Comparison of ENCODE assay signal across 9 cellular contexts in the genomic region with DNA sequence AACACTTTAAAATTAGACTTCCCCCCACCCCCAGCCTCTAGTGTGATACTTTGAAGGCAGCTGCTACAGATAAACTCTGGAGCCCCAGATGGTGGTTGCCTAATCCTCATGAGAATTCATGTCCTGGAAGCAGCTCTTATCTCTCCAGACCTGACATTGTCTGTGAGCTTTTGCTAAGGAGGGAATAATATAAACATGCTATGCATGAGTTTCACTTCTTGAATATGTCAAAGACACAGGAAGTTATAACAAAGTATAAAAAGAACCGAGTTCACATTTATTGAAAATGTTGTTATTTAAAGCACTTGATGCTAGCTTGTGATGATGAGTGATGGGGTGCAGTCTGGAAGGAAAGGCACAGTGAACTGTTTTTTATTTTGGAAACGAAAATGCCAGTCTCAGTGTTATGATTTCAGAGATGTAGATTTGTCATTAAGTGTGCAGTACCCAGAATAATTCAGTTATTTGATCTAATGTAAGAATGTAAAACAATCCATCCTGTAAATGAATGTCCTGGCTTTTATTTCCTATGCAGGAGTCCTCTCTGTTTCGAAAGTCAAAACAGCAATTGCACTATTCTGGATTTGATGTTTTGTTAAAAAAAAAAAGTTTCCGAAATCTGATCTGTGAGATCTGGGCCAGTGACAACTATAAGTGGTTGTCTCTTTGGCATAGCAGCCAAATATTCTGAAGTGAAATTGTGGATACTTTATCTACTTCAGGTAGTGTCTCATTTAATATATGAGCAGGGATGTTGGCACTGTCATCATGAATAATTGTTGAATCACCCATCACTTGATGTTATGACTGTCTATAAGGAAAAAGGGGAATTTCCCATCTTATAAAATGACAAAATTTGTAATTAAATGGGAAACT.
DNase-seq lines count a peak whose midpoint lies in the region; ATAC-seq and TF ChIP-seq lines count a peak whose summit lies in the region.
"Had no signal": no experiment of that assay in that cellular context is flagged by ENCODE, and none has a peak within 500 bp of the region (broad histone marks: within the 10 kb centered on the region; RNA-seq: fewer than 3 reads in every experiment).

No MANE protein-coding gene starts in this region.

- WGBS in right cardiac atrium = 29% methylated on average over 4 of the region's 4 CpGs
- WGBS in stomach, 5 donors = 46 to 65% (median 53%) methylated on average over 4 of the region's 4 CpGs

- intact Hi-C loops in right cardiac atrium (cut with DNase I) (no loop called here), left ventricle myocardium inferior (cut with micrococcal nuclease) (no loop called here), stomach (cut with DNase I; ENCODE audit: low total_unique reads) (no loop called here)

- TF ChIP-seq EP300 in stomach (IDR thresholded peaks at IDR 0.05) = no peak

- H3K27ac ChIP-seq in right cardiac atrium (ENCODE audit: low read length) (no peak overlapping the region), left ventricle myocardium inferior (replicated peaks) (no peak overlapping the region), SU-DHL-6 (ENCODE audit: low read depth, low read length) (peak overlapping the region; percentile 97), stomach (no peak overlapping the region)
- H3K27ac ChIP-seq: adrenal gland had no signal

- H3K4me3 ChIP-seq in right cardiac atrium (ENCODE audit: low read length) (no peak overlapping the region), left ventricle myocardium inferior (no peak overlapping the region), SU-DHL-6 (ENCODE audit: insufficient read depth, low read length, poor library complexity, severe bottlenecking) (peak overlapping the region; percentile 14), stomach (no peak overlapping the region)
- H3K4me3 ChIP-seq: adrenal gland had no signal

- H3K4me1 ChIP-seq in right cardiac atrium (ENCODE audit: control insufficient read depth, insufficient read depth, low read length) (no peaks in the 10 kb centered on the region), left ventricle myocardium inferior (peaks cover 41% of the 10 kb centered on the region), stomach (peaks cover 0 to 18% (median 5%) of the 10 kb centered on the region in 4 donors)

- DNase-seq in right cardiac atrium (no peak), left ventricle myocardium inferior (no peak), lung microvascular endothelial cell (ENCODE audit: low read depth in 2 of 2) (peak; percentile 4 to 75), stomach (no peak)
- DNase-seq in effector CD8-positive, alpha-beta T cell (lab: John Stamatoyannopoulos, UW) = no peak

- H2AFZ ChIP-seq in SU-DHL-6 (ENCODE audit: low read depth, low read length, severe bottlenecking) = no peak overlapping the region

- H3F3A ChIP-seq in SU-DHL-6 (ENCODE audit: insufficient read depth) = peaks cover 89% of the 10 kb centered on the region

- no peaks in the 10 kb centered on the region for H4K20me1 ChIP-seq in SU-DHL-6 (ENCODE audit: low read depth, low read length)

- H3K27me3 ChIP-seq in right cardiac atrium (ENCODE audit: control insufficient read depth, insufficient read depth) = no peaks in the 10 kb centered on the region
- H3K27me3 ChIP-seq in left ventricle myocardium inferior (ENCODE audit: low read depth) = no peaks in the 10 kb centered on the region
- H3K27me3 ChIP-seq in SU-DHL-6 (ENCODE audit: low read length) = no peaks in the 10 kb centered on the region
- no peaks in the 10 kb centered on the region for H3K27me3 ChIP-seq in stomach
- H3K27me3 ChIP-seq: adrenal gland had no signal

- peak overlapping the region; percentile 59 for H3K9ac ChIP-seq in SU-DHL-6 (ENCODE audit: low read length)

- H3K9me2 ChIP-seq in SU-DHL-6 (replicated peaks; ENCODE audit: insufficient read depth, low read length) = no peaks in the 10 kb centered on the region

- H3K36me3 ChIP-seq in left ventricle myocardium inferior = no peaks in the 10 kb centered on the region
- peaks cover 28% of the 10 kb centered on the region for H3K36me3 ChIP-seq in SU-DHL-6 (ENCODE audit: low read length)
- no peaks in the 10 kb centered on the region for H3K36me3 ChIP-seq in stomach
- H3K36me3 ChIP-seq: adrenal gland had no signal

- H3K4me2 ChIP-seq in SU-DHL-6 (ENCODE audit: low read depth, low read length, poor library complexity, severe bottlenecking) = peak overlapping the region; percentile 82

- H3K79me2 ChIP-seq in SU-DHL-6 (ENCODE audit: insufficient read depth, low read length) = peaks cover 37% of the 10 kb centered on the region

- peak; percentile 36 to 65 for ATAC-seq in right cardiac atrium
- ATAC-seq in HG03571 (IDR thresholded peaks at IDR 0.05; ENCODE audit: unreplicated experiment) = peak; percentile 55
- ATAC-seq in HG02588 (IDR thresholded peaks at IDR 0.05; ENCODE audit: unreplicated experiment) = no peak

- no peak for TF ChIP-seq POLR2A in stomach (IDR thresholded peaks at IDR 0.05)

- H3K9me3 ChIP-seq in right cardiac atrium (ENCODE audit: control insufficient read depth, low read length) = no peaks in the 10 kb centered on the region
- H3K9me3 ChIP-seq in left ventricle myocardium inferior (replicated peaks) = no peaks in the 10 kb centered on the region
- H3K9me3 ChIP-seq in SU-DHL-6 (ENCODE audit: insufficient read depth, low read length) = no peaks in the 10 kb centered on the region
- H3K9me3 ChIP-seq in stomach = no peaks in the 10 kb centered on the region
- H3K9me3 ChIP-seq: adrenal gland had no signal

- no peak for TF ChIP-seq CTCF in left ventricle myocardium inferior (IDR thresholded peaks at IDR 0.05; ENCODE audit: borderline replicate concordance)
- no peak for TF ChIP-seq CTCF in SU-DHL-6 (IDR thresholded peaks at IDR 0.05; ENCODE audit: insufficient read depth, low read length, poor library complexity, severe bottlenecking)
- no peak for TF ChIP-seq CTCF in stomach (IDR thresholded peaks at IDR 0.05)

Comparison
In these comparisons a context has a peak if more than half of its experiments do, and no peak if none do; other contexts are left out.
1. DNase-seq: peak in lung microvascular endothelial cell (2 of 2); none in right cardiac atrium (0 of 3), left ventricle myocardium inferior (single experiment), stomach (single experiment) and effector CD8-positive, alpha-beta T cell (single experiment).